Comparison of ENCODE assay signal across 27 cellular contexts in the genomic region with DNA sequence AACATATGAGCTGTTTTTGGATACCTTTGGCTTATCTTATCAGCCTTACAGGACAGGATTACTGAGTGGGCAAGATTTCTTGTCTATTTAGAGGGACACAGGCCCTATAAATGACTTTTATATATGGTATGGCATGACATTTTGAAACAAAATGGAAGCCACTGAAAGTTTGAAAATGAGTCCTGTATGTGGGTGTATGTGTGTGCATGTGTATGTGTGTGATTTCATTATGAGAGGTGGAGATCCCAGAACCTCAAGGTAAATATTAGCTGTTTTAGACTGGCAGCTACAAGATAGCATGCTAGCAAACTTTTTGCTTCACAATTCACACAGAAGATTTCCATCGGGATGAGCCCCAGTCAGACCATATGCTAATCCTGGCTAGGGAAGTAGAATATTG.
"Had no signal": no experiment of that assay in that cellular context is flagged by ENCODE, and none has a peak within 500 bp of the region (broad histone marks: within the 10 kb centered on the region; RNA-seq: fewer than 3 reads in every experiment).

No MANE protein-coding gene starts in this region.

- H3K27me3 Mint-ChIP-seq: effector memory CD8-positive, alpha-beta T cell had no signal

- H3K4me3 Mint-ChIP-seq: effector memory CD8-positive, alpha-beta T cell; memory B cell; natural killer cell; stimulated activated effector memory CD8-positive, alpha-beta T cell treated with anti-CD3 and anti-CD28 coated beads, Interleukin-12 subunit alpha, Interleukin-12 subunit beta, amount 100 ng/mL, for 72 hours had no signal

- H3K4me1 Mint-ChIP-seq: memory B cell; natural killer cell; stimulated activated effector memory CD8-positive, alpha-beta T cell treated with anti-CD3 and anti-CD28 coated beads, Interleukin-12 subunit alpha, Interleukin-12 subunit beta, amount 100 ng/mL, for 72 hours had no signal

- DNase-seq: cortex of kidney; effector memory CD8-positive, alpha-beta T cell; erythroblast; esophagus squamous epithelium; foreskin melanocyte; glutamatergic neuron; heart right ventricle; hippocampal formation; left colon; left ventricle myocardium superior; lower lobe of right lung; natural killer cell; occipital lobe; ovary; posterior cingulate gyrus; psoas muscle; right cardiac atrium; sigmoid colon; stimulated activated CD4-positive, alpha-beta T cell treated with anti-CD3 and anti-CD28 coated beads, Interleukin-2, amount 100 ng/mL, for 24 hours; stimulated activated CD4-positive, alpha-beta T cell treated with anti-CD3 and anti-CD28 coated beads, Interleukin-4, amount 100 ng/mL, for 24 hours; stimulated activated naive CD4-positive, alpha-beta T cell treated with Interleukin-2 at 50 U/mL for 16 hours; stomach; testis; tibial artery; upper lobe of left lung had no signal

- H3K27ac Mint-ChIP-seq: effector memory CD8-positive, alpha-beta T cell; memory B cell; natural killer cell; stimulated activated effector memory CD8-positive, alpha-beta T cell treated with anti-CD3 and anti-CD28 coated beads, Interleukin-12 subunit alpha, Interleukin-12 subunit beta, amount 100 ng/mL, for 72 hours had no signal

- ATAC-seq: effector memory CD8-positive, alpha-beta T cell; heart right ventricle; left colon; left ventricle myocardium superior; lower lobe of right lung; natural killer cell; psoas muscle; right cardiac atrium; stimulated activated effector memory CD8-positive, alpha-beta T cell treated with anti-CD3 and anti-CD28 coated beads, Interleukin-12 subunit alpha, Interleukin-12 subunit beta, amount 100 ng/mL, for 72 hours had no signal

- H3K9me3 Mint-ChIP-seq: memory B cell had no signal

- H3K36me3 Mint-ChIP-seq: memory B cell; natural killer cell; stimulated activated effector memory CD8-positive, alpha-beta T cell treated with anti-CD3 and anti-CD28 coated beads, Interleukin-12 subunit alpha, Interleukin-12 subunit beta, amount 100 ng/mL, for 72 hours had no signal
